Comparison of ENCODE assay signal across 16 cellular contexts in the genomic region with DNA sequence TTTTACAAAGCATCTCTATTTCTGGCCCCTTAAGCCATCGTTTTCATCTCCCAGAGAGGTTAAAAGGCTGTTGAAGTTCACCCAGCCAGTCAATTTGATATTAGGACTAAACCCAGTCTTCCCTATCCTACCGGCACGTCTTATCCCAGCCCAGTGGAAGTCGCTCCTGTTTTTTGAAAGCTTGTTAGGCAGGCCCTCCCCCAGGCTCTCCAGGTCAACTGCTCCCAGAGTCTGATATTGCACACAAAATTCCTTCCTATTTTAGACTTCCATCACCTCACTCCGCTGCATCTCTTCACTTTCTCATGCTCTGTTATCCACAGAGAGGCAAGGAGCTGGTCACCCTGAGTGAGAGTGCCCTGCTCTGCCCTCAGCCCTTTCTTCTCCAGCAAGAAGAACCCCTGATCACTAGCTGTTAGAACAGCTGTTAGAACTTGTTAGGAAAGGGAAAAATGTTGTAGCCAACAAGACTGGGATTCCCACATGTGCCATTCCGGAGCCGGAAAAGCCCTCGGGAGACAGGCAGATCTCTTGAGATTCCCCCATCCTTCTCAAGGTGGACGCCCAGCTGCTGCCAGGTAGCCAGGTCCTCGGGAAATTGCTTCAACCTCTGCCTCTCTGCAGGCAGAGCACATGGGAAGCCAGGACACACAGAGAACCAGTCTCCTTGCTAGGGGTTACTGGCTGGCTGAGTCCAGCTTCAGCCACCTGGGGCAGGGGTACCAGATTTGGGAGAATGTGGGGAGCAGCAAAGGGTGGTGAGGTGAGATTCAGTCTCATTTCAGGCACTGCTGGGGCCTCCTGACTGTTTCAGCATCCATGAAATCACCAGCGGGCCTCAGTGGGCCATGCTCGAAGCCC. TPM values are rescaled to one million over a fixed set of nuclear protein-coding genes. Genes with fewer than 3 reads are reported as not detected.
DNase-seq lines count a peak whose midpoint lies in the region; ATAC-seq and TF ChIP-seq lines count a peak whose summit lies in the region.
"Had no signal": no experiment of that assay in that cellular context is flagged by ENCODE, and none has a peak within 500 bp of the region (broad histone marks: within the 10 kb centered on the region; RNA-seq: fewer than 3 reads in every experiment).

No MANE protein-coding gene starts in this region.

- H3K27ac Mint-ChIP-seq in mesothelial cell of epicardium = peak overlapping the region; percentile 58
- H3K27ac Mint-ChIP-seq in activated CD8-positive, alpha-beta memory T cell treated with anti-CD3 and anti-CD28 coated beads, Interleukin-2, amount 10 ng/mL, durations not matched to agents 7 days and 5 days = no peak overlapping the region

- H3K79me1 ChIP-seq in IMR-90 (ENCODE audit: low read depth in 1 of 2, low read length in 2 of 2) = peaks cover 0 to 62% of the 10 kb centered on the region in 2 experiments; a peak in 3 of 4 replicates

- H2BK5ac ChIP-seq in IMR-90 (ENCODE audit: low read depth, low read length, poor library complexity, severe bottlenecking) = peak overlapping the region; percentile 45

- no peak overlapping the region; the same call in 1 of the 2 replicates for H3K56ac ChIP-seq in IMR-90 (ENCODE audit: extremely low read depth, insufficient read depth, low read length)

- peak overlapping the region; percentile 46 to 97; a peak in 3 of 4 replicates for H4K8ac ChIP-seq in IMR-90 (ENCODE audit: low read depth in 2 of 2, low read length in 2 of 2)

- no peaks in the 10 kb centered on the region for H3K36me3 ChIP-seq in IMR-90 (ENCODE audit: control insufficient read depth, insufficient read depth, low read length)
- peaks cover 10 to 17% of the 10 kb centered on the region in 2 donors for H3K36me3 ChIP-seq in stomach smooth muscle (ENCODE audit: control insufficient read depth in 2 of 2, insufficient read depth in 2 of 2, low read length in 2 of 2)
- no peaks in the 10 kb centered on the region for H3K36me3 ChIP-seq in effector memory CD4-positive, alpha-beta T cell (ENCODE audit: control insufficient read depth, insufficient read depth, low read length)
- H3K36me3 ChIP-seq: MG63, neutrophil had no signal

- H2AK9ac ChIP-seq in IMR-90 (replicated peaks; ENCODE audit: low read depth, low read length, poor library complexity) = peak overlapping the region; percentile 89

- in situ Hi-C loops in IMR-90 (cut with MboI; ENCODE audit: low sequenced_read_pairs) = no loop called here

- H3K36me3 Mint-ChIP-seq in mesothelial cell of epicardium = peaks cover 10% of the 10 kb centered on the region
- no peaks in the 10 kb centered on the region for H3K36me3 Mint-ChIP-seq in activated CD8-positive, alpha-beta memory T cell treated with anti-CD3 and anti-CD28 coated beads, Interleukin-2, amount 10 ng/mL, durations not matched to agents 7 days and 5 days

- TF ChIP-seq RAD21 in IMR-90 (IDR thresholded peaks at IDR 0.05; ENCODE audit: low read length) = no peak

- dilution Hi-C loops in IMR-90 (cut with HindIII; ENCODE audit: low sequenced_read_pairs, unreplicated experiment) = no loop called here

- H3K27me3 ChIP-seq in IMR-90 (ENCODE audit: control insufficient read depth, insufficient read depth, low read length) (no peaks in the 10 kb centered on the region), dorsolateral prefrontal cortex (peaks cover 0 to 12% (median 0%) of the 10 kb centered on the region in 45 donors), stomach smooth muscle (ENCODE audit: control insufficient read depth in 1 of 2, insufficient read depth in 2 of 2, low read length in 2 of 2) (no peaks in the 10 kb centered on the region)
- no peaks in the 10 kb centered on the region for H3K27me3 ChIP-seq in effector memory CD4-positive, alpha-beta T cell (replicated peaks; ENCODE audit: control insufficient read depth, insufficient read depth, low read length, poor library complexity, severe bottlenecking)
- H3K27me3 ChIP-seq: hepatocyte, MG63 had no signal

- H3K18ac ChIP-seq in IMR-90 (ENCODE audit: low read depth, low read length) = no peak overlapping the region

- no peaks in the 10 kb centered on the region for H3K9me3 Mint-ChIP-seq in mesothelial cell of epicardium
- H3K9me3 Mint-ChIP-seq in activated CD8-positive, alpha-beta memory T cell treated with anti-CD3 and anti-CD28 coated beads, Interleukin-2, amount 10 ng/mL, durations not matched to agents 7 days and 5 days (ENCODE audit: low read depth) = no peaks in the 10 kb centered on the region

- no peak overlapping the region for H3K9ac ChIP-seq in IMR-90 (ENCODE audit: low read depth, low read length)
- H3K9ac ChIP-seq in stomach smooth muscle (ENCODE audit: low read length in 2 of 2) = peak overlapping the region in 1 of 2 donors; percentile 21

- H3K27me3 Mint-ChIP-seq in mesothelial cell of epicardium (ENCODE audit: low read depth) = no peaks in the 10 kb centered on the region
- H3K27me3 Mint-ChIP-seq in activated CD8-positive, alpha-beta memory T cell treated with anti-CD3 and anti-CD28 coated beads, Interleukin-2, amount 10 ng/mL, durations not matched to agents 7 days and 5 days = peaks cover 23% of the 10 kb centered on the region

- peak overlapping the region; percentile 93 for H3K14ac ChIP-seq in IMR-90 (replicated peaks; ENCODE audit: low read depth, low read length)

- no CpG with 5 or more reads among the region's 12 CpGs for WGBS in IMR-90 (ENCODE audit: extremely low coverage in 2 of 2, insufficient read length in 1 of 2), 2 experiments

- H3K4me2 ChIP-seq in IMR-90 (ENCODE audit: low read depth, low read length) = no peak overlapping the region
- H3K4me2 ChIP-seq: hepatocyte had no signal

- H3K4me3 Mint-ChIP-seq in mesothelial cell of epicardium = no peak overlapping the region
- no peak overlapping the region for H3K4me3 Mint-ChIP-seq in activated CD8-positive, alpha-beta memory T cell treated with anti-CD3 and anti-CD28 coated beads, Interleukin-2, amount 10 ng/mL, durations not matched to agents 7 days and 5 days

- no peaks in the 10 kb centered on the region for H3K9me3 ChIP-seq in IMR-90 (ENCODE audit: control insufficient read depth, insufficient read depth, low read length)
- H3K9me3 ChIP-seq in stomach smooth muscle (ENCODE audit: control insufficient read depth in 2 of 2, low read length in 2 of 2) = no peaks in the 10 kb centered on the region
- no peaks in the 10 kb centered on the region for H3K9me3 ChIP-seq in effector memory CD4-positive, alpha-beta T cell (ENCODE audit: control insufficient read depth, low read length)
- H3K9me3 ChIP-seq: neutrophil had no signal

- ATAC-seq in IMR-90 (ENCODE audit: low read depth) (no peak), HG02678 (IDR thresholded peaks at IDR 0.05; ENCODE audit: unreplicated experiment) (no peak)
- no peak for ATAC-seq in activated CD8-positive, alpha-beta memory T cell treated with anti-CD3 and anti-CD28 coated beads, Interleukin-2, amount 10 ng/mL, durations not matched to agents 7 days and 5 days
- ATAC-seq: left colon had no signal

- H2BK20ac ChIP-seq in IMR-90 (ENCODE audit: low read depth, low read length) = peak overlapping the region; percentile 96

- no peak for TF ChIP-seq CTCF in IMR-90 (conservative IDR thresholded peaks at IDR 0.05; ENCODE audit: low read depth, low read length)
- no peak for TF ChIP-seq CTCF in dorsolateral prefrontal cortex (IDR thresholded peaks at IDR 0.05 in 54 of 56, conservative IDR thresholded peaks at IDR 0.05 in 2 of 56; ENCODE audit: low read depth in 1 of 56, partially characterized antibody in 56 of 56)
- TF ChIP-seq CTCF in mesothelial cell of epicardium (IDR thresholded peaks at IDR 0.05; ENCODE audit: unreplicated experiment) = no peak

- H2BK15ac ChIP-seq in IMR-90 (ENCODE audit: low read depth, low read length) = peak overlapping the region; percentile 96

- no peak for TF ChIP-seq POLR2A in IMR-90 (IDR thresholded peaks at IDR 0.05; ENCODE audit: low read depth, low read length)

- H3K4me3 ChIP-seq in IMR-90 (ENCODE audit: insufficient read depth, low read depth, low read length) = no peak overlapping the region
- H3K4me3 ChIP-seq in dorsolateral prefrontal cortex = no peak overlapping the region
- H3K4me3 ChIP-seq in stomach smooth muscle (ENCODE audit: low read length in 2 of 2) = no peak overlapping the region
- no peak overlapping the region for H3K4me3 ChIP-seq in effector memory CD4-positive, alpha-beta T cell (ENCODE audit: insufficient read depth, low read depth, low read length, poor library complexity, severe bottlenecking)
- H3K4me3 ChIP-seq: hepatocyte, MG63 had no signal

- intact Hi-C loops in IMR-90 (cut with micrococcal nuclease) (loop anchor here (2.0 kb wide), 1 partner anchor 16 kb away; no protein-coding TSS in a partner anchor), dorsolateral prefrontal cortex (cut with DNase I) (no loop called here)

- BruUV-seq in IMR-90 (replicated peaks; lab: Mats Ljungman, UMichigan) = no TSS peak

- peaks cover 50% of the 10 kb centered on the region for H3K9me1 ChIP-seq in IMR-90 (ENCODE audit: insufficient read depth, low read length)

- peaks cover 39% of the 10 kb centered on the region for H3K4me1 Mint-ChIP-seq in mesothelial cell of epicardium
- H3K4me1 Mint-ChIP-seq in activated CD8-positive, alpha-beta memory T cell treated with anti-CD3 and anti-CD28 coated beads, Interleukin-2, amount 10 ng/mL, durations not matched to agents 7 days and 5 days = peaks cover 8% of the 10 kb centered on the region

- H3K27ac ChIP-seq in IMR-90 (ENCODE audit: insufficient read depth, low read length) = no peak overlapping the region
- H3K27ac ChIP-seq in dorsolateral prefrontal cortex = peak overlapping the region in 41 of 59 donors; percentile 3 to 73 (median 54)
- peak overlapping the region; percentile 82 for H3K27ac ChIP-seq in stomach smooth muscle (ENCODE audit: low read length)
- H3K27ac ChIP-seq in effector memory CD4-positive, alpha-beta T cell (ENCODE audit: insufficient read depth, low read length, poor library complexity, severe bottlenecking) = no peak overlapping the region
- H3K27ac ChIP-seq: neutrophil had no signal

- H4K20me1 ChIP-seq in IMR-90 (ENCODE audit: insufficient read depth, low read length) = no peaks in the 10 kb centered on the region

- H3K4ac ChIP-seq in IMR-90 (ENCODE audit: low read depth, low read length) = peak overlapping the region; percentile 94

- CTCF ChIA-PET in IMR-90 (lab: Yijun Ruan, JAX) = interaction anchor here (0.6 to 0.8 kb wide), 3 partner anchors 87 to 196 kb away, joined by 3 to 5 read pairs (median 3); no protein-coding TSS in a partner anchor
- CTCF ChIA-PET in activated CD8-positive, alpha-beta memory T cell treated with anti-CD3 and anti-CD28 coated beads, Interleukin-2, amount 10 ng/mL, durations not matched to agents 7 days and 5 days (lab: Charles Lee) = no interaction called here

- DNase-seq in IMR-90 (no peak), dorsolateral prefrontal cortex (no peak), mesothelial cell of epicardium (ENCODE audit: low spot score in 2 of 2, unreplicated experiment in 2 of 2) (no peak), NCI-H748 treated with DMSO at 0.1 percent for 48 hours (lab: John Stamatoyannopoulos, UW) (no peak)
- DNase-seq in activated CD8-positive, alpha-beta memory T cell treated with anti-CD3 and anti-CD28 coated beads, Interleukin-2, amount 10 ng/mL, durations not matched to agents 7 days and 5 days = no peak
- no peak for DNase-seq in effector memory CD4-positive, alpha-beta T cell
- DNase-seq: activated CD4-positive, alpha-beta T cell treated with anti-CD3 and anti-CD28 coated beads for 1 hour; COR-L47; left colon; MG63; NCI-H2081 treated with DMSO at 0.1 percent for 48 hours; stimulated activated CD4-positive, alpha-beta T cell treated with anti-CD3 and anti-CD28 coated beads, Interleukin-15, amount 100 ng/mL, for 24 hours had no signal

- H2AFZ ChIP-seq in IMR-90 (replicated peaks; ENCODE audit: low read length, poor library complexity) = peak overlapping the region; percentile 46
- H2AFZ ChIP-seq: hepatocyte had no signal

- POLR2A ChIA-PET in IMR-90 (lab: Charles Lee; ENCODE audit: unreplicated experiment) = interaction anchor here (0.5 to 0.6 kb wide), 2 partner anchors 33 to 74 kb away, joined by 3 to 6 read pairs; no protein-coding TSS in a partner anchor

- peak overlapping the region; percentile 91 for H4K91ac ChIP-seq in IMR-90 (ENCODE audit: insufficient read depth, low read depth, low read length)

- H3K4me1 ChIP-seq in IMR-90 (ENCODE audit: control insufficient read depth, insufficient read depth, low read length) (peaks cover 32% of the 10 kb centered on the region), stomach smooth muscle (ENCODE audit: control insufficient read depth, insufficient read depth, low read length) (peaks cover 73% of the 10 kb centered on the region)
- no peaks in the 10 kb centered on the region for H3K4me1 ChIP-seq in effector memory CD4-positive, alpha-beta T cell (ENCODE audit: control insufficient read depth, insufficient read depth, low read length, poor library complexity, severe bottlenecking)

- H2AK5ac ChIP-seq in IMR-90 (ENCODE audit: low read depth, low read length) = peak overlapping the region; percentile 95; the same call in 1 of the 2 replicates

- H4K5ac ChIP-seq in IMR-90 (ENCODE audit: low read depth, low read length) = no peak overlapping the region

- H3K23ac ChIP-seq in IMR-90 (ENCODE audit: low read depth, low read length) = peak overlapping the region; percentile 49; the same call in 1 of the 2 replicates

- peak overlapping the region; percentile 96 for H2BK120ac ChIP-seq in IMR-90 (ENCODE audit: low read depth, low read length)

RNA-seq across cellular contexts. Expression of a gene that starts 25.7 kb away (rescaled TPM):
- total RNA-seq in IMR-90 (2012; rRNA removed) (0.56 and 0.72 TPM in 2 replicates), dorsolateral prefrontal cortex (100 to 1,000 TPM in 36 of 120 experiments, 10 to 100 TPM in 84; 39.8 to 132 (median 90.8) TPM), mesothelial cell of epicardium (13.2 to 16.5 TPM (median 14.7 TPM) in 3 replicates)
- polyA plus RNA-seq in IMR-90 (2012; rRNA removed) = 1.1 and 1.2 TPM in 2 replicates
- 0.45 and 0.59 TPM in 2 replicates for polyA plus RNA-seq in IMR-90 (2012; cell fraction: cytosol; rRNA removed)
- polyA plus RNA-seq in IMR-90 (2012; cell fraction: nucleus; rRNA removed; ENCODE audit: low replicate concordance) = 3.2 and 3.3 TPM in 2 replicates
- under 1 TPM; 0.15 to 0.26 TPM for total RNA-seq in activated CD8-positive, alpha-beta memory T cell treated with anti-CD3 and anti-CD28 coated beads, Interleukin-2, amount 10 ng/mL, durations not matched to agents 7 days and 5 days

Comparison
In these comparisons a context has a peak if more than half of its experiments do, and no peak if none do; other contexts are left out.
1. H3K27ac ChIP-seq: peak in dorsolateral prefrontal cortex (41 of 59) and stomach smooth muscle (single experiment); none in IMR-90 (single experiment) and effector memory CD4-positive, alpha-beta T cell (single experiment).